Comparison of ENCODE assay signal across 8 cellular contexts in genomic region chr12:115413626-115414025, GRCh38.
"Had no signal": no experiment of that assay in that cellular context is flagged by ENCODE, and none has a peak within 500 bp of the region (broad histone marks: within the 10 kb centered on the region; RNA-seq: fewer than 3 reads in every experiment).

No MANE protein-coding gene starts in this region.

- H3K36me3 ChIP-seq: HAP-1 had no signal

- DNase-seq: GM23248, GOT3, H7, HFFc6, IMR-90 had no signal

- H3K9me3 ChIP-seq: HAP-1 had no signal

- H3K4me1 ChIP-seq: HAP-1 had no signal

- H3K27ac ChIP-seq: GM23248 had no signal

- H2AFZ ChIP-seq: GM23248 had no signal

- ATAC-seq: HCT116, K562 had no signal

- H3K4me3 ChIP-seq: GM23248, HAP-1, K562 had no signal

- H3K9ac ChIP-seq: GM23248 had no signal
